Comparison of ENCODE assay signal across 7 cellular contexts in the genomic region with DNA sequence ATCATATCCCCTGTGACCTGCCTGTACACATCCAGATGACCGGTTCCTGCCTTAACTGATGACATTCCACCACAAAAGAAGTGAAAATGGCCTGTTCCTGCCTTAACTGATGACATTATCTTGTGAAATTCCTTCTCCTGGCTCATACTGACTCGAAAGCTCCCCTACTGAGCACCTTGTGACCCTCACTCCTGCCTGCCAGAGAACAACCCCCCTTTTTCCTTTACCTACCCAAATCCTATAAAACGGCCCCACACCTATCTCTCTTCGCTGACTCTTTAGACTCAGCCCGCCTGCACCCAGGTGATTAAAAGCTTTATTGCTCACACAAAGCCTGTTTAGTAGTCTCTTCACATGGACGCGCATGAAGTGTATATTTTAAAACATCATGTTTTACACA.
DNase-seq lines count a peak whose midpoint lies in the region; ATAC-seq and TF ChIP-seq lines count a peak whose summit lies in the region.
"Not testable (repeated sequence)": the region's sequence is repeated elsewhere in the genome, so short reads cannot be mapped to it uniquely, and the experiment has no call there.

No MANE protein-coding gene starts in this region.

- H3K79me2 ChIP-seq in H9 (ENCODE audit: insufficient read depth, low read length); mesendoderm (ENCODE audit: control insufficient read depth, insufficient read depth, low read length): not testable (repeated sequence)

- H3K27ac Mint-ChIP-seq in H9, WTC11, endodermal cell: not testable (repeated sequence)

- DNase-seq in H9 (peak; percentile 46), endodermal cell (peak; percentile 82), mesendoderm (peak; percentile 87)
- not testable (repeated sequence) for DNase-seq in WTC11 (ENCODE audit: low spot score)

- H3K4me3 ChIP-seq in HUES6 (ENCODE audit: low read depth, low read length), result 0 out of 2 replicates have a peak overlapping the region, but pooled peaks have one; percentile 1
- not testable (repeated sequence) for H3K4me3 ChIP-seq in endodermal cell (ENCODE audit: low read length); iPS-15b (ENCODE audit: low read depth, low read length); mesendoderm (ENCODE audit: low read length)

- CTCF ChIA-PET in WTC11 (lab: Charles Lee), result interaction anchor here (1.6 kb wide), 1 partner anchor 24 kb away, joined by 5 read pairs; no protein-coding TSS in a partner anchor

- not testable (repeated sequence) for H3K9me3 ChIP-seq in ES-I3 (ENCODE audit: control insufficient read depth, insufficient read depth, low read length); H9 (ENCODE audit: control insufficient read depth, low read depth, low read length); HUES6 (ENCODE audit: control insufficient read depth, insufficient read depth, low read depth, low read length); endodermal cell (ENCODE audit: control insufficient read depth, low read length); iPS-15b (ENCODE audit: control insufficient read depth, insufficient read depth, low read length)

- not testable (repeated sequence) for H3K4me1 Mint-ChIP-seq in H9, WTC11, endodermal cell

- POLR2A ChIA-PET in WTC11 (lab: Charles Lee), result not testable (repeated sequence)

- not testable (repeated sequence) for H3K18ac ChIP-seq in H9 (ENCODE audit: insufficient read length, low read depth, low read length); mesendoderm (ENCODE audit: low read length)

- not testable (repeated sequence) for H3K36me3 ChIP-seq in ES-I3 (ENCODE audit: insufficient read depth, low read length); HUES6 (ENCODE audit: control insufficient read depth, insufficient read depth, low read length); endodermal cell (ENCODE audit: control insufficient read depth, insufficient read depth, low read length); iPS-15b (ENCODE audit: control insufficient read depth, insufficient read depth, low read length); mesendoderm (ENCODE audit: control insufficient read depth, insufficient read depth, low read length)

- not testable (repeated sequence) for H4K5ac ChIP-seq in H9 (ENCODE audit: insufficient read length, low read depth, low read length); mesendoderm (ENCODE audit: low read length)

- H3K79me1 ChIP-seq in H9 (ENCODE audit: insufficient read depth, low read depth, low read length, poor library complexity, severe bottlenecking); mesendoderm (ENCODE audit: low read length): not testable (repeated sequence)

- not testable (repeated sequence) for H3K4ac ChIP-seq in H9 (ENCODE audit: low read depth, low read length); mesendoderm (ENCODE audit: low read depth, low read length)

- H2BK120ac ChIP-seq in H9 (ENCODE audit: low read depth, low read length, poor library complexity, severe bottlenecking); mesendoderm (ENCODE audit: low read depth, low read length): not testable (repeated sequence)

- not testable (repeated sequence) for H3T11ph ChIP-seq in H9 (ENCODE audit: low read length)

- not testable (repeated sequence) for H3K36me3 Mint-ChIP-seq in H9 (ENCODE audit: insufficient read depth in 1 of 3, low read depth in 3 of 3); WTC11; endodermal cell (ENCODE audit: low read depth)

- H3K9ac ChIP-seq in ES-I3 (ENCODE audit: low read depth, low read length) (peak overlapping the region; percentile 40; the same call in 1 of the 2 replicates), HUES6 (ENCODE audit: low read length) (peak overlapping the region; percentile 89), endodermal cell (ENCODE audit: extremely low read depth, low read length, poor library complexity, severe bottlenecking) (peak overlapping the region; percentile 38), iPS-15b (ENCODE audit: low read depth, low read length) (peak overlapping the region; percentile 29)
- H3K9ac ChIP-seq in H9 (ENCODE audit: extremely low read depth, insufficient read length, low read length); mesendoderm (ENCODE audit: low read length): not testable (repeated sequence)

- H3K9me3 Mint-ChIP-seq in H9, WTC11, endodermal cell: not testable (repeated sequence)

- H3K23ac ChIP-seq in H9 (ENCODE audit: insufficient read length, low read depth, low read length); mesendoderm (ENCODE audit: low read length): not testable (repeated sequence)

- not testable (repeated sequence) for TF ChIP-seq CTCF in H9 (conservative IDR thresholded peaks at IDR 0.05); WTC11 (IDR thresholded peaks at IDR 0.05); endodermal cell (conservative IDR thresholded peaks at IDR 0.05)

- peaks cover 21% of the 10 kb centered on the region for H3K4me1 ChIP-seq in ES-I3 (ENCODE audit: insufficient read depth, low read length)
- H3K4me1 ChIP-seq in H9 (ENCODE audit: insufficient read depth, low read length); endodermal cell (ENCODE audit: control insufficient read depth, insufficient read depth, low read length); mesendoderm (ENCODE audit: control insufficient read depth, low read depth, low read length): not testable (repeated sequence)
- H3K4me1 ChIP-seq in HUES6 (ENCODE audit: control insufficient read depth, insufficient read depth, low read length), result peaks cover 37% of the 10 kb centered on the region
- H3K4me1 ChIP-seq in iPS-15b (ENCODE audit: control insufficient read depth, insufficient read depth, low read length), result peaks cover 18% of the 10 kb centered on the region

- H4K20me1 ChIP-seq in H9 (ENCODE audit: control insufficient read depth, insufficient read depth, insufficient read length), result not testable (repeated sequence)

- H3K14ac ChIP-seq in H9 (ENCODE audit: insufficient read depth, low read length), result not testable (repeated sequence)

- ATAC-seq in WTC11, result not testable (repeated sequence)

- H3K27me3 ChIP-seq in H9 (ENCODE audit: insufficient read depth, low read length); HUES6 (ENCODE audit: control insufficient read depth, insufficient read depth, low read length); endodermal cell (ENCODE audit: control insufficient read depth, insufficient read depth, low read length, poor library complexity, severe bottlenecking); iPS-15b (ENCODE audit: control insufficient read depth, insufficient read depth, low read length); mesendoderm (ENCODE audit: insufficient read depth, low read length, poor library complexity): not testable (repeated sequence)

- H2BK5ac ChIP-seq in H9 (ENCODE audit: insufficient read length, low read length); mesendoderm (ENCODE audit: low read length): not testable (repeated sequence)

- not testable (repeated sequence) for H3K23me2 ChIP-seq in H9 (ENCODE audit: insufficient read length, low read depth, low read length, poor library complexity, severe bottlenecking)

- H4K8ac ChIP-seq in H9 (replicated peaks; ENCODE audit: insufficient read length, low read depth, low read length); mesendoderm (ENCODE audit: low read depth, low read length): not testable (repeated sequence)

- not testable (repeated sequence) for H2AFZ ChIP-seq in H9 (ENCODE audit: low read length)

- not testable (repeated sequence) for H3K4me3 Mint-ChIP-seq in H9, WTC11, endodermal cell

- not testable (repeated sequence) for H3K4me2 ChIP-seq in H9 (ENCODE audit: insufficient read depth, insufficient read length, low read length); mesendoderm (ENCODE audit: low read length)

- not testable (repeated sequence) for H2BK15ac ChIP-seq in H9 (ENCODE audit: low read depth, low read length); mesendoderm (replicated peaks; ENCODE audit: low read depth)

- H2AK5ac ChIP-seq in H9 (ENCODE audit: insufficient read length, low read length); mesendoderm (ENCODE audit: low read length): not testable (repeated sequence)

- not testable (repeated sequence) for H3K56ac ChIP-seq in H9 (ENCODE audit: insufficient read length, low read depth, low read length); mesendoderm (ENCODE audit: low read length)

- not testable (repeated sequence) for H2BK12ac ChIP-seq in H9 (ENCODE audit: insufficient read length, low read depth, low read length)

- not testable (repeated sequence) for H2BK20ac ChIP-seq in H9 (ENCODE audit: low read depth, low read length, poor library complexity, severe bottlenecking)

- not testable (repeated sequence) for H3K27ac ChIP-seq in H9 (ENCODE audit: insufficient read length, low read depth, low read length); endodermal cell (ENCODE audit: low read depth, low read length); mesendoderm (ENCODE audit: low read depth, low read length)
- H3K27ac ChIP-seq in HUES6 (ENCODE audit: low read depth, low read length), result peak overlapping the region; percentile 97

- not testable (repeated sequence) for H4K91ac ChIP-seq in H9 (ENCODE audit: insufficient read length, low read depth, low read length)

- no CpG with 5 or more reads among the region's 7 CpGs for WGBS in H9 (ENCODE audit: extremely low coverage, insufficient read length, low lambda C conversion rate)
- 20 to 31% methylated on average over 2 to 5 of the region's 7 CpGs for WGBS in endodermal cell (ENCODE audit: insufficient coverage in 1 of 2, insufficient read length in 1 of 2), 2 experiments
- no CpG with 5 or more reads among the region's 7 CpGs for WGBS in mesendoderm (ENCODE audit: extremely low coverage, insufficient coverage, low lambda C conversion rate)

- H3K27me3 Mint-ChIP-seq in H9 (ENCODE audit: low read depth); WTC11 (ENCODE audit: low read depth); endodermal cell (ENCODE audit: insufficient read depth): not testable (repeated sequence)
